In the genomic region with DNA sequence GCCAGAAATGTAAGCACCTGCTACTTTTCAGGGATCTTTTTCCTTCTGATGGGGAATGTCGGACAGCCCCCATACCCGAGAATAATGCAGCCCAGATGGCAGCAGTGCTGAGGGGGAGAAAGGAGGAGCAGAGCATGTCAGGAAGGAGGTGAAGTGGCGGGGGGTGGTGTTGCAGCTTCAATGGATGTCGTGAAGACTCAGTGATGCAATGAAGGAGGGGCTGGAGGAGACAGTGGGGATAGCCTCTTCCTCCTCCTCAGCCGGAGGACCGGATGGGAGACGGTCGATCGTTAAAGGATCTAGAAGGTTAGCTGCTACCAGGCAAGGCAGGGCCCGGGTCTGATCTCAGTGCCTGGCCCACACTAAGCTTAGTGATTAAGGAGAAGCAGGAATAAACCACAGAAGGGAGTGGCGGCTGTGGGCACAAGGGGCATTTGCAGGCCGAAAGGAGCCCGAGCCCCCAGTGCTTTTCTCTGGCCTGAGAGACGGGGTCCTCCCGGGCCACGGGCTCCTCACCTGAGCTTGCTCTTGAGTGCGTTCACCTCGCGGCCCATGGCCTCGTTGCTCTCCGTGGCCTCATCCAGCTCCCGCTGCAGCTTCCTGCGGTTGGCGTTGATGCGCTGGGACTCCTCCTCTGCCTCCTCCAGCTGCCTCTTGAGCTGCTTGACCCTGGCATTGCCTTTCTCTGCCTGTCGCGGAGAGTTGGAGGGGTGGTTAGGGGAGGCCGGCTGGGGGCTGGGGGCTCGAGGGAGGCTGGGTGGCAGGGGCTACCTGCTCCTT, we compare ENCODE assay signal across 23 cellular contexts.
A peak's percentile ranks its signal among the peaks of the same experiment; 100 is the strongest.
DNase-seq lines count a peak whose midpoint lies in the region; ATAC-seq, FAIRE-seq and TF ChIP-seq lines count a peak whose summit lies in the region.
"Had no signal": no experiment of that assay in that cellular context is flagged by ENCODE, and none has a peak within 500 bp of the region (broad histone marks: within the 10 kb centered on the region; RNA-seq: fewer than 3 reads in every experiment).

No MANE protein-coding gene starts in this region.

- no peak overlapping the region for H2BK15ac ChIP-seq in H9 (ENCODE audit: low read depth, low read length)

- no peak overlapping the region for H3T11ph ChIP-seq in H9 (ENCODE audit: low read length)

- no peaks in the 10 kb centered on the region for H3K4me1 Mint-ChIP-seq in T-helper 1 cell treated with Interleukin-12 subunit alpha and Interleukin-12 subunit beta and Interleukin-4 antibody, amounts not matched to agents 30 μg/mL and 1 μg/mL, for 36 hours (ENCODE audit: low read depth)
- H3K4me1 Mint-ChIP-seq in H9 = peaks cover 4 to 8% of the 10 kb centered on the region in 2 experiments
- peaks cover 28% of the 10 kb centered on the region for H3K4me1 Mint-ChIP-seq in central memory CD8-positive, alpha-beta T cell
- peaks cover 7 to 8% of the 10 kb centered on the region in 2 donors for H3K4me1 Mint-ChIP-seq in immature natural killer cell
- H3K4me1 Mint-ChIP-seq: CD14-positive monocyte had no signal

- H3K18ac ChIP-seq in H9 (ENCODE audit: insufficient read length, low read depth, low read length) = no peak overlapping the region

- no peak overlapping the region for H2BK12ac ChIP-seq in H9 (ENCODE audit: insufficient read length, low read depth, low read length)

- H3K4me1 ChIP-seq in H9 (ENCODE audit: insufficient read depth, low read length) (no peaks in the 10 kb centered on the region), sigmoid colon (peaks cover 0 to 29% (median 13%) of the 10 kb centered on the region in 4 donors)
- H3K4me1 ChIP-seq: HAP-1 had no signal

- ATAC-seq in central memory CD8-positive, alpha-beta T cell (replicated peaks; ENCODE audit: extremely low read depth, poor library complexity, severe bottlenecking) = no peak

- H2AFZ ChIP-seq in H9 (ENCODE audit: low read length) = no peak overlapping the region

- H4K91ac ChIP-seq in H9 (ENCODE audit: insufficient read length, low read depth, low read length) = no peak overlapping the region

- no peaks in the 10 kb centered on the region for H4K20me1 ChIP-seq in H9 (ENCODE audit: control insufficient read depth, insufficient read depth, insufficient read length)

- H3K56ac ChIP-seq in H9 (ENCODE audit: insufficient read length, low read depth, low read length) = no peak overlapping the region

- no peak overlapping the region for H3K14ac ChIP-seq in H9 (ENCODE audit: insufficient read depth, low read length)

- WGBS in H9 (ENCODE audit: extremely low coverage, insufficient read length, low lambda C conversion rate) = no CpG with 5 or more reads among the region's 29 CpGs
- WGBS in sigmoid colon, 2 donors = 93 to 96% methylated on average over 29 of the region's 29 CpGs

- no peak overlapping the region for H2AK5ac ChIP-seq in H9 (ENCODE audit: insufficient read length, low read length)

- H3K27ac ChIP-seq in H9 (ENCODE audit: insufficient read length, low read depth, low read length) = no peak overlapping the region
- H3K27ac ChIP-seq in sigmoid colon = peak overlapping the region; percentile 20 to 80 (median 50)
- H3K27ac ChIP-seq: 22Rv1, HL-60 had no signal

- H3K36me3 ChIP-seq in sigmoid colon = peaks cover 95 to 100% (median 98%) of the 10 kb centered on the region in 4 donors

- H2BK5ac ChIP-seq in H9 (ENCODE audit: insufficient read length, low read length) = no peak overlapping the region

- no peaks in the 10 kb centered on the region for H3K9me3 Mint-ChIP-seq in T-helper 1 cell treated with Interleukin-12 subunit alpha and Interleukin-12 subunit beta and Interleukin-4 antibody, amounts not matched to agents 30 μg/mL and 1 μg/mL, for 36 hours
- no peaks in the 10 kb centered on the region for H3K9me3 Mint-ChIP-seq in H9
- H3K9me3 Mint-ChIP-seq in central memory CD8-positive, alpha-beta T cell = no peaks in the 10 kb centered on the region
- no peaks in the 10 kb centered on the region for H3K9me3 Mint-ChIP-seq in immature natural killer cell
- H3K9me3 Mint-ChIP-seq: IgD-negative memory B cell had no signal

- H3K9ac ChIP-seq in H9 (ENCODE audit: extremely low read depth, insufficient read length, low read length) = no peak overlapping the region

- no peak for TF ChIP-seq EP300 in sigmoid colon (IDR thresholded peaks at IDR 0.05)

- no peaks in the 10 kb centered on the region for H3K23me2 ChIP-seq in H9 (ENCODE audit: insufficient read length, low read depth, low read length, poor library complexity, severe bottlenecking)

- intact Hi-C loops in sigmoid colon (cut with DNase I) = no loop called here

- no peaks in the 10 kb centered on the region for H3K79me2 ChIP-seq in H9 (ENCODE audit: insufficient read depth, low read length)

- H4K8ac ChIP-seq in H9 (replicated peaks; ENCODE audit: insufficient read length, low read depth, low read length) = no peak overlapping the region

- H3K4me3 Mint-ChIP-seq in T-helper 1 cell treated with Interleukin-12 subunit alpha and Interleukin-12 subunit beta and Interleukin-4 antibody, amounts not matched to agents 30 μg/mL and 1 μg/mL, for 36 hours = no peak overlapping the region
- H3K4me3 Mint-ChIP-seq in H9 (no peak overlapping the region), immature natural killer cell (no peak overlapping the region)
- no peak overlapping the region for H3K4me3 Mint-ChIP-seq in central memory CD8-positive, alpha-beta T cell
- H3K4me3 Mint-ChIP-seq: CD14-positive monocyte, IgD-negative memory B cell had no signal

- H4K5ac ChIP-seq in H9 (ENCODE audit: insufficient read length, low read depth, low read length) = no peak overlapping the region

- H3K79me1 ChIP-seq in H9 (ENCODE audit: insufficient read depth, low read depth, low read length, poor library complexity, severe bottlenecking) = no peaks in the 10 kb centered on the region

- DNase-seq in T-helper 1 cell = no peak
- DNase-seq in H9 = no peak
- no peak for DNase-seq in central memory CD8-positive, alpha-beta T cell (ENCODE audit: low spot score in 2 of 2)
- no peak for DNase-seq in sigmoid colon
- DNase-seq in activated CD4-positive, alpha-beta T cell treated with anti-CD3 and anti-CD28 coated beads for 4 hours = no peak
- no peak for DNase-seq in RCC 7860 (ENCODE audit: low spot score)
- no peak for DNase-seq in immature natural killer cell
- DNase-seq: DMS 273 treated with DMSO at 0.1 percent for 48 hours, MM.1S, NCI-H1092, NCI-H146, NCI-H2029 treated with DMSO at 0.1 percent for 48 hours, NCI-H2171 treated with DMSO at 0.1 percent for 48 hours, NCI-H446 treated with DMSO at 0.1 percent for 48 hours, SHP77 had no signal

- H2BK20ac ChIP-seq in H9 (ENCODE audit: low read depth, low read length, poor library complexity, severe bottlenecking) = no peak overlapping the region

- H3K9me3 ChIP-seq in H9 (ENCODE audit: control insufficient read depth, low read depth, low read length) (no peaks in the 10 kb centered on the region), sigmoid colon (no peaks in the 10 kb centered on the region)
- H3K9me3 ChIP-seq: HAP-1 had no signal

- peaks cover 12% of the 10 kb centered on the region for H3K36me3 Mint-ChIP-seq in T-helper 1 cell treated with Interleukin-12 subunit alpha and Interleukin-12 subunit beta and Interleukin-4 antibody, amounts not matched to agents 30 μg/mL and 1 μg/mL, for 36 hours (ENCODE audit: low read depth)
- H3K36me3 Mint-ChIP-seq in H9 (ENCODE audit: insufficient read depth in 1 of 3, low read depth in 3 of 3) = peaks cover 0 to 7% (median 0%) of the 10 kb centered on the region in 3 experiments; a peak in 4 of 7 replicates
- H3K36me3 Mint-ChIP-seq in central memory CD8-positive, alpha-beta T cell (ENCODE audit: insufficient read depth) = peaks cover 23% of the 10 kb centered on the region
- H3K36me3 Mint-ChIP-seq in immature natural killer cell = peaks cover 4 to 9% (median 4%) of the 10 kb centered on the region in 3 donors

- H2BK120ac ChIP-seq in H9 (ENCODE audit: low read depth, low read length, poor library complexity, severe bottlenecking) = no peak overlapping the region

- no peak overlapping the region for H3K4ac ChIP-seq in H9 (ENCODE audit: low read depth, low read length)

- no peak overlapping the region for H3K4me2 ChIP-seq in H9 (ENCODE audit: insufficient read depth, insufficient read length, low read length)

- no peaks in the 10 kb centered on the region for H3K27me3 Mint-ChIP-seq in T-helper 1 cell treated with Interleukin-12 subunit alpha and Interleukin-12 subunit beta and Interleukin-4 antibody, amounts not matched to agents 30 μg/mL and 1 μg/mL, for 36 hours (ENCODE audit: low read depth)
- H3K27me3 Mint-ChIP-seq in H9 (ENCODE audit: low read depth) = no peaks in the 10 kb centered on the region; the same call in none of the 2 replicates
- H3K27me3 Mint-ChIP-seq in central memory CD8-positive, alpha-beta T cell = no peaks in the 10 kb centered on the region
- H3K27me3 Mint-ChIP-seq in immature natural killer cell (ENCODE audit: low read depth in 3 of 3) = peaks cover 0 to 3% (median 0%) of the 10 kb centered on the region in 3 donors
- H3K27me3 Mint-ChIP-seq: IgD-negative memory B cell had no signal

- no peaks in the 10 kb centered on the region for H3K27me3 ChIP-seq in H9 (ENCODE audit: insufficient read depth, low read length)
- H3K27me3 ChIP-seq in sigmoid colon = no peaks in the 10 kb centered on the region

- H3K23ac ChIP-seq in H9 (ENCODE audit: insufficient read length, low read depth, low read length) = no peak overlapping the region

- TF ChIP-seq CTCF in H9 (conservative IDR thresholded peaks at IDR 0.05) (no peak), sigmoid colon (IDR thresholded peaks at IDR 0.05) (no peak)

- H3K27ac Mint-ChIP-seq in T-helper 1 cell treated with Interleukin-12 subunit alpha and Interleukin-12 subunit beta and Interleukin-4 antibody, amounts not matched to agents 30 μg/mL and 1 μg/mL, for 36 hours = peak overlapping the region; percentile 62
- H3K27ac Mint-ChIP-seq in H9 (peak overlapping the region; percentile 26 to 41 (median 30); a peak in 4 of 7 replicates), immature natural killer cell (no peak overlapping the region)
- peak overlapping the region; percentile 9 for H3K27ac Mint-ChIP-seq in central memory CD8-positive, alpha-beta T cell (ENCODE audit: low read depth)

- no peak for TF ChIP-seq POLR2A in sigmoid colon (IDR thresholded peaks at IDR 0.05)

- no peak for FAIRE-seq in RCC 7860 (lab: Jason Lieb, UNC)
- FAIRE-seq: G401.6, HTR-8/SVneo had no signal

- H3K4me3 ChIP-seq in sigmoid colon = no peak overlapping the region
- H3K4me3 ChIP-seq: HAP-1 had no signal

Comparison
In these comparisons a context has a peak if more than half of its experiments do, and no peak if none do; other contexts are left out.
1. H3K27ac Mint-ChIP-seq: peak in T-helper 1 cell treated with Interleukin-12 subunit alpha and Interleukin-12 subunit beta and Interleukin-4 antibody, amounts not matched to agents 30 μg/mL and 1 μg/mL, for 36 hours (single experiment), H9 (3 of 3) and central memory CD8-positive, alpha-beta T cell (single experiment); none in immature natural killer cell (0 of 6).